In the genomic region with DNA sequence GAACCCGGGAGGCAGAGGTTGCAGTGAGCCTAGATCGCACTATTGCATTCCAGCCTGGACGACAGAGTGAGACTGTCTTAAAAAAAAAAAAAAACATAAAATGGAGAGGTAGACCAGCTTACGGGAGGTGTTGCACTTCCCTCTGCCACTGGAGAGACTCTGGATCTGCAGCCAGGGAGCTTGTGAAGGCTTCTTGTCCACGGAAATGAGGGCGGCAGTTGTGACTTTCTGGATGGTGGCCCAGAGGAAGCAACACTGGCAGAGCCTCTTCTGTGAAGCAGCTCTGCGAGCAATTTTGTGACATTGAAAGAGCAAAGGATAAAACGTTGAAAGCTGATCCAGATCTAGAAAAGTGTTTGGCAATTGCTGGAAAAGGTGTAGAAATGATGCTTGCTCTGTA, we compare ENCODE assay signal across 17 cellular contexts. TPM values are rescaled to one million over a fixed set of nuclear protein-coding genes. Genes with fewer than 3 reads are reported as not detected.
DNase-seq lines count a peak whose midpoint lies in the region; ATAC-seq, FAIRE-seq and TF ChIP-seq lines count a peak whose summit lies in the region.
"Had no signal": no experiment of that assay in that cellular context is flagged by ENCODE, and none has a peak within 500 bp of the region (broad histone marks: within the 10 kb centered on the region; RNA-seq: fewer than 3 reads in every experiment).

No MANE protein-coding gene starts in this region.

- peaks cover 16% of the 10 kb centered on the region for H3K9me1 ChIP-seq in IMR-90 (ENCODE audit: insufficient read depth, low read length)

- H3K27me3 Mint-ChIP-seq in activated CD4-positive, alpha-beta T cell treated with anti-CD3 and anti-CD28 coated beads, Interleukin-2, amount 10 ng/mL, durations not matched to agents 24 days and 14 days = no peaks in the 10 kb centered on the region

- H3K27ac ChIP-seq in IMR-90 (ENCODE audit: insufficient read depth, low read length) = no peak overlapping the region
- H3K27ac ChIP-seq in sigmoid colon = peak overlapping the region in 3 of 4 donors; percentile 38 to 61 (median 57)
- H3K27ac ChIP-seq in ovary = no peak overlapping the region
- H3K27ac ChIP-seq: PC-9 had no signal

- peak overlapping the region; percentile 38 for H2AFZ ChIP-seq in IMR-90 (replicated peaks; ENCODE audit: low read length, poor library complexity)
- H2AFZ ChIP-seq: PC-9 had no signal

- no peak for TF ChIP-seq RAD21 in IMR-90 (IDR thresholded peaks at IDR 0.05; ENCODE audit: low read length)

- 0 out of 2 replicates have a peak overlapping the region, but pooled peaks have one; percentile 21 for H3K14ac ChIP-seq in IMR-90 (replicated peaks; ENCODE audit: low read depth, low read length)

- TF ChIP-seq EP300 in sigmoid colon (IDR thresholded peaks at IDR 0.05) (no peak), ovary (IDR thresholded peaks at IDR 0.05) (no peak)

- no peaks in the 10 kb centered on the region for H4K20me1 ChIP-seq in IMR-90 (ENCODE audit: insufficient read depth, low read length)

- dilution Hi-C loops in IMR-90 (cut with HindIII; ENCODE audit: low sequenced_read_pairs, unreplicated experiment) = no loop called here

- WGBS in IMR-90 (ENCODE audit: extremely low coverage in 2 of 2, insufficient read length in 1 of 2), 2 experiments = 76% methylated on average over 4 of the region's 8 CpGs; no CpG with 5 or more reads in 1 of the 2 experiments
- 13 to 60% methylated on average over 8 of the region's 8 CpGs for WGBS in sigmoid colon, 2 donors
- WGBS in ovary, 3 donors = 53 to 65% (median 58%) methylated on average over 8 of the region's 8 CpGs

- ATAC-seq in IMR-90 (ENCODE audit: low read depth) = no peak
- no peak for ATAC-seq in GM21526 (IDR thresholded peaks at IDR 0.05; ENCODE audit: low FRiP score, unreplicated experiment)

- H3K79me1 ChIP-seq in IMR-90 (ENCODE audit: low read depth in 1 of 2, low read length in 2 of 2) = no peaks in the 10 kb centered on the region

- POLR2A ChIA-PET in IMR-90 (lab: Charles Lee; ENCODE audit: unreplicated experiment) = no interaction called here

- no peak overlapping the region for H3K27ac Mint-ChIP-seq in activated CD4-positive, alpha-beta T cell treated with anti-CD3 and anti-CD28 coated beads, Interleukin-2, amount 10 ng/mL, durations not matched to agents 24 days and 14 days

- TF ChIP-seq CTCF in IMR-90 (conservative IDR thresholded peaks at IDR 0.05; ENCODE audit: low read depth, low read length) (no peak), sigmoid colon (IDR thresholded peaks at IDR 0.05) (no peak), ovary (IDR thresholded peaks at IDR 0.05) (no peak)

- TF ChIP-seq POLR2A in IMR-90 (IDR thresholded peaks at IDR 0.05; ENCODE audit: low read depth, low read length) = no peak
- TF ChIP-seq POLR2A in sigmoid colon (IDR thresholded peaks at IDR 0.05) = no peak
- no peak for TF ChIP-seq POLR2A in ovary (IDR thresholded peaks at IDR 0.05)

- H3K36me3 Mint-ChIP-seq in activated CD4-positive, alpha-beta T cell treated with anti-CD3 and anti-CD28 coated beads, Interleukin-2, amount 10 ng/mL, durations not matched to agents 24 days and 14 days (ENCODE audit: low read depth) = peaks cover 2% of the 10 kb centered on the region

- no peak overlapping the region for H3K4me3 Mint-ChIP-seq in activated CD4-positive, alpha-beta T cell treated with anti-CD3 and anti-CD28 coated beads, Interleukin-2, amount 10 ng/mL, durations not matched to agents 24 days and 14 days

- H3K36me3 ChIP-seq in IMR-90 (ENCODE audit: control insufficient read depth, insufficient read depth, low read length) (no peaks in the 10 kb centered on the region), sigmoid colon (no peaks in the 10 kb centered on the region), ovary (no peaks in the 10 kb centered on the region)

- H3K4ac ChIP-seq in IMR-90 (ENCODE audit: low read depth, low read length) = 0 out of 2 replicates have a peak overlapping the region, but pooled peaks have one; percentile 12

- peaks cover 5% of the 10 kb centered on the region for H3K4me1 Mint-ChIP-seq in activated CD4-positive, alpha-beta T cell treated with anti-CD3 and anti-CD28 coated beads, Interleukin-2, amount 10 ng/mL, durations not matched to agents 24 days and 14 days

- no peak overlapping the region for H4K5ac ChIP-seq in IMR-90 (ENCODE audit: low read depth, low read length)

- no peaks in the 10 kb centered on the region for H3K9me3 ChIP-seq in IMR-90 (ENCODE audit: control insufficient read depth, insufficient read depth, low read length)
- no peaks in the 10 kb centered on the region for H3K9me3 ChIP-seq in sigmoid colon
- H3K9me3 ChIP-seq in ovary = no peaks in the 10 kb centered on the region

- in situ Hi-C loops in IMR-90 (cut with MboI; ENCODE audit: low sequenced_read_pairs) = no loop called here

- H2BK20ac ChIP-seq in IMR-90 (ENCODE audit: low read depth, low read length) = peak overlapping the region; percentile 25; the same call in 1 of the 2 replicates

- BruUV-seq in IMR-90 (replicated peaks; lab: Mats Ljungman, UMichigan) = no TSS peak

- no peaks in the 10 kb centered on the region for H3K27me3 ChIP-seq in IMR-90 (ENCODE audit: control insufficient read depth, insufficient read depth, low read length)
- H3K27me3 ChIP-seq in sigmoid colon = no peaks in the 10 kb centered on the region
- H3K27me3 ChIP-seq in ovary = no peaks in the 10 kb centered on the region

- no peak overlapping the region for H3K4me2 ChIP-seq in IMR-90 (ENCODE audit: low read depth, low read length)
- H3K4me2 ChIP-seq: PC-9 had no signal

- no peak overlapping the region for H3K23ac ChIP-seq in IMR-90 (ENCODE audit: low read depth, low read length)

- no peak for FAIRE-seq in HTR-8/SVneo (lab: Jason Lieb, UNC)
- FAIRE-seq: astrocyte, GM12892, GM19239, H1 had no signal

- H3K56ac ChIP-seq in IMR-90 (ENCODE audit: extremely low read depth, insufficient read depth, low read length) = no peak overlapping the region

- CTCF ChIA-PET in IMR-90 (lab: Yijun Ruan, JAX) = no interaction called here

- no peak overlapping the region for H2AK5ac ChIP-seq in IMR-90 (ENCODE audit: low read depth, low read length)

- no peak overlapping the region; the same call in 1 of the 2 replicates for H4K91ac ChIP-seq in IMR-90 (ENCODE audit: insufficient read depth, low read depth, low read length)

- peak overlapping the region in 1 of 2 experiments; percentile 45; a peak in 1 of 4 replicates for H4K8ac ChIP-seq in IMR-90 (ENCODE audit: low read depth in 2 of 2, low read length in 2 of 2)

- no peaks in the 10 kb centered on the region for H3K9me3 Mint-ChIP-seq in activated CD4-positive, alpha-beta T cell treated with anti-CD3 and anti-CD28 coated beads, Interleukin-2, amount 10 ng/mL, durations not matched to agents 24 days and 14 days

- no peak overlapping the region for H2BK120ac ChIP-seq in IMR-90 (ENCODE audit: low read depth, low read length)

- DNase-seq in IMR-90 (no peak), cerebellar cortex (ENCODE audit: low spot score) (peak; percentile 54), islet precursor cell (peak; percentile 48), sigmoid colon (no peak), ovary (no peak), HTR-8/SVneo (ENCODE audit: insufficient read length, low spot score) (no peak)
- DNase-seq in activated CD4-positive, alpha-beta T cell treated with anti-CD3 and anti-CD28 coated beads, Interleukin-2, amount 10 ng/mL, durations not matched to agents 24 days and 14 days = no peak
- DNase-seq: MM.1S; PC-9; stimulated activated CD4-positive, alpha-beta T cell treated with anti-CD3 and anti-CD28 coated beads, Interleukin-4, amount 100 ng/mL, for 1 hour; stimulated activated naive CD4-positive, alpha-beta T cell treated with Interleukin-2 at 50 U/mL for 16 hours; T-helper 1 cell had no signal

- no peak overlapping the region for H2BK5ac ChIP-seq in IMR-90 (ENCODE audit: low read depth, low read length, poor library complexity, severe bottlenecking)

- H2AK9ac ChIP-seq in IMR-90 (replicated peaks; ENCODE audit: low read depth, low read length, poor library complexity) = no peak overlapping the region

- no peak overlapping the region for H2BK15ac ChIP-seq in IMR-90 (ENCODE audit: low read depth, low read length)

- no peak overlapping the region for H3K18ac ChIP-seq in IMR-90 (ENCODE audit: low read depth, low read length)

- intact Hi-C loops in IMR-90 (cut with micrococcal nuclease) (no loop called here), sigmoid colon (cut with DNase I) (no loop called here), ovary (cut with DNase I) (no loop called here)
- intact Hi-C loops in activated CD4-positive, alpha-beta T cell treated with anti-CD3 and anti-CD28 coated beads, Interleukin-2, amount 10 ng/mL, durations not matched to agents 24 days and 14 days (cut with micrococcal nuclease) = no loop called here

- no peak overlapping the region for H3K9ac ChIP-seq in IMR-90 (ENCODE audit: low read depth, low read length)

- H3K4me1 ChIP-seq in IMR-90 (ENCODE audit: control insufficient read depth, insufficient read depth, low read length) = peaks cover 22% of the 10 kb centered on the region
- peaks cover 0 to 59% (median 56%) of the 10 kb centered on the region in 4 donors for H3K4me1 ChIP-seq in sigmoid colon
- H3K4me1 ChIP-seq in ovary (ENCODE audit: insufficient read depth) = peaks cover 8% of the 10 kb centered on the region

- no peak overlapping the region for H3K4me3 ChIP-seq in IMR-90 (ENCODE audit: insufficient read depth, low read depth, low read length)
- H3K4me3 ChIP-seq in sigmoid colon = no peak overlapping the region
- H3K4me3 ChIP-seq in ovary = no peak overlapping the region
- H3K4me3 ChIP-seq: PC-9 had no signal

RNA-seq across cellular contexts. Expression of gene SPINT2, which starts 10.4 kb away (rescaled TPM):
- total RNA-seq in IMR-90 (2012; rRNA removed) (0.28 and 0.54 TPM in 2 replicates), sigmoid colon (10 to 100 TPM; 14.3 to 20.7 (median 16.6) TPM), ovary (100 to 1,000 TPM; 111 to 556 (median 118) TPM)
- polyA plus RNA-seq in IMR-90 (2012; rRNA removed) (1.2 and 2.2 TPM in 2 replicates), sigmoid colon (100 to 1,000 TPM; 170 to 616 (median 178) TPM), ovary (10 to 100 TPM; 71.5 to 79.6 TPM)
- polyA plus RNA-seq in IMR-90 (2012; cell fraction: cytosol; rRNA removed) = 1.2 and 1.8 TPM in 2 replicates
- polyA plus RNA-seq in IMR-90 (2012; cell fraction: nucleus; rRNA removed; ENCODE audit: low replicate concordance) = 1.2 and 1.3 TPM in 2 replicates
- 69.6 and 70.7 TPM in 2 replicates for total RNA-seq in activated CD4-positive, alpha-beta T cell treated with anti-CD3 and anti-CD28 coated beads, Interleukin-2, amount 10 ng/mL, durations not matched to agents 24 days and 14 days

RNA-seq across cellular contexts. Expression of gene PPP1R14A, which starts 18.6 kb away (rescaled TPM):
- total RNA-seq in IMR-90 (2012; rRNA removed) (not detected in 2 replicates), sigmoid colon (100 to 1,000 TPM; 441 to 736 (median 473) TPM), ovary (100 to 1,000 TPM in 3 of 7 donors, 10 to 100 TPM in 4; 36.8 to 235 (median 97.1) TPM)
- polyA plus RNA-seq in IMR-90 (2012; rRNA removed) (0.84 and 2.0 TPM in 2 replicates), sigmoid colon (10 to 100 TPM; 24.6 to 93.9 (median 29.9) TPM), ovary (10 to 100 TPM; 10.5 to 92.8 TPM)
- 5.4 and 10.2 TPM in 2 replicates for polyA plus RNA-seq in IMR-90 (2012; cell fraction: cytosol; rRNA removed)
- 2.1 and 3.5 TPM in 2 replicates for polyA plus RNA-seq in IMR-90 (2012; cell fraction: nucleus; rRNA removed; ENCODE audit: low replicate concordance)
- total RNA-seq in activated CD4-positive, alpha-beta T cell treated with anti-CD3 and anti-CD28 coated beads, Interleukin-2, amount 10 ng/mL, durations not matched to agents 24 days and 14 days = 60.3 and 61.1 TPM in 2 replicates
- total RNA-seq: PC-9 had no signal

RNA-seq across cellular contexts. Expression of gene C19orf33, which starts 29.3 kb away (rescaled TPM):
- 1.4 TPM in 1 of 2 replicates, not detected in the other for total RNA-seq in IMR-90 (2012; rRNA removed)
- 0.80 and 0.96 TPM in 2 replicates for polyA plus RNA-seq in IMR-90 (2012; rRNA removed)
- 0.44 and 3.1 TPM in 2 replicates for polyA plus RNA-seq in IMR-90 (2012; cell fraction: cytosol; rRNA removed)
- not detected in 2 replicates for polyA plus RNA-seq in IMR-90 (2012; cell fraction: nucleus; rRNA removed; ENCODE audit: low replicate concordance)
- 10 to 100 TPM in 1 of 4 donors, 1 to 10 TPM in 1, not detected in 2; 5.8 to 18.2 TPM for total RNA-seq in sigmoid colon
- polyA plus RNA-seq in sigmoid colon = 1,000 to 10,000 TPM in 2 of 3 donors, 100 to 1,000 TPM in 1; 704 to 2,364 (median 1,405) TPM
- 0.52 TPM in 1 of 2 replicates, not detected in the other for total RNA-seq in activated CD4-positive, alpha-beta T cell treated with anti-CD3 and anti-CD28 coated beads, Interleukin-2, amount 10 ng/mL, durations not matched to agents 24 days and 14 days
- 100 to 1,000 TPM in 1 of 7 donors, 10 to 100 TPM in 2, 1 to 10 TPM in 3, not detected in 1; 1.8 to 179 (median 11.1) TPM for total RNA-seq in ovary
- 1 to 10 TPM in 1 of 2 donors, not detected in 1; 7.9 TPM for polyA plus RNA-seq in ovary

RNA-seq across cellular contexts. Expression of gene YIF1B, which starts 41.0 kb away (rescaled TPM):
- total RNA-seq in IMR-90 (2012; rRNA removed) (72.2 and 78.9 TPM in 2 replicates), sigmoid colon (10 to 100 TPM; 12.5 to 22.5 (median 15.8) TPM), ovary (10 to 100 TPM in 6 of 7 donors, 1 to 10 TPM in 1; 8.5 to 37.2 (median 21.8) TPM)
- polyA plus RNA-seq in IMR-90 (2012; rRNA removed) (162 and 165 TPM in 2 replicates), sigmoid colon (10 to 100 TPM; 13.8 to 77.5 (median 14.3) TPM), ovary (10 to 100 TPM in 1 of 2 donors, 1 to 10 TPM in 1; 9.9 to 23.7 TPM)
- 95.0 and 225 TPM in 2 replicates for polyA plus RNA-seq in IMR-90 (2012; cell fraction: cytosol; rRNA removed)
- 92.8 and 241 TPM in 2 replicates for polyA plus RNA-seq in IMR-90 (2012; cell fraction: nucleus; rRNA removed; ENCODE audit: low replicate concordance)
- 83.4 and 84.7 TPM in 2 replicates for total RNA-seq in activated CD4-positive, alpha-beta T cell treated with anti-CD3 and anti-CD28 coated beads, Interleukin-2, amount 10 ng/mL, durations not matched to agents 24 days and 14 days

RNA-seq across cellular contexts. Expression of gene KCNK6, which starts 44.9 kb away (rescaled TPM):
- total RNA-seq in IMR-90 (2012; rRNA removed) = 2.7 and 2.8 TPM in 2 replicates
- 3.9 and 4.5 TPM in 2 replicates for polyA plus RNA-seq in IMR-90 (2012; rRNA removed)
- polyA plus RNA-seq in IMR-90 (2012; cell fraction: cytosol; rRNA removed) = 3.3 and 4.2 TPM in 2 replicates
- 2.9 and 3.1 TPM in 2 replicates for polyA plus RNA-seq in IMR-90 (2012; cell fraction: nucleus; rRNA removed; ENCODE audit: low replicate concordance)
- 10 to 100 TPM in 3 of 4 donors, 1 to 10 TPM in 1; 6.6 to 24.6 (median 14.2) TPM for total RNA-seq in sigmoid colon
- 10 to 100 TPM in 1 of 3 donors, 1 to 10 TPM in 2; 5.4 to 20.6 (median 6.0) TPM for polyA plus RNA-seq in sigmoid colon
- total RNA-seq in activated CD4-positive, alpha-beta T cell treated with anti-CD3 and anti-CD28 coated beads, Interleukin-2, amount 10 ng/mL, durations not matched to agents 24 days and 14 days = 18.7 and 20.1 TPM in 2 replicates
- 10 to 100 TPM in 5 of 7 donors, 1 to 10 TPM in 2; 6.0 to 30.1 (median 19.8) TPM for total RNA-seq in ovary
- polyA plus RNA-seq in ovary = 10 to 100 TPM in 1 of 2 donors, 1 to 10 TPM in 1; 7.4 to 16.4 TPM

Comparison
In these comparisons a context has a peak if more than half of its experiments do, and no peak if none do; other contexts are left out.
1. DNase-seq: peak in cerebellar cortex (single experiment) and islet precursor cell (single experiment); none in IMR-90 (single experiment), sigmoid colon (single experiment), activated CD4-positive, alpha-beta T cell treated with anti-CD3 and anti-CD28 coated beads, Interleukin-2, amount 10 ng/mL, durations not matched to agents 24 days and 14 days (single experiment), ovary (0 of 5) and HTR-8/SVneo (single experiment).
2. H3K27ac ChIP-seq: peak in sigmoid colon (3 of 4); none in IMR-90 (single experiment) and ovary (0 of 2).
3. RNA of gene PPP1R14A, which starts 18.6 kb away (total RNA-seq): 441 to 736 TPM in sigmoid colon, 36.8 to 235 TPM in ovary and 60.3 to 61.1 TPM in activated CD4-positive, alpha-beta T cell treated with anti-CD3 and anti-CD28 coated beads, Interleukin-2, amount 10 ng/mL, durations not matched to agents 24 days and 14 days; not detected in IMR-90; every median in the first group is over 10 times any median in the second.